Comparison of ENCODE assay signal across 17 cellular contexts in the genomic region with DNA sequence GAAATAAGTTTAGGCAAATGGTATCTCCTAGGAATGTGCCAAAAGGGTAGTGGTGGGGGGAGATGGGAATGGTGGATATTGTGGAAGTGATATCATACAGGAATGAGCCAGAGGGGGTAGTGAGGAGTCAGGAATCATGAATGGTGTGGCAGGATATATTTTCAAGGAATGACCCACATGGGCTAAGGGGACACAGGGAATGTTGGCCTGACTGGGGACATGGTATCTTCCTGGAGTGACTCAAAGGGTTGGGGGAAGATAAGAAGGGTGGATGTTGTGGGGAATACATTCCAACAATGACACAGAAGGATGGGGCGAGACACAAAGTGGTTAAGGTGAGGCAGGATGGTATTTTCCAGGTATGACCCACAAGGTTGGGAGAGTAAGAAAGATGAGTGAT.
A peak's percentile ranks its signal among the peaks of the same experiment; 100 is the strongest.
DNase-seq lines count a peak whose midpoint lies in the region; ATAC-seq, FAIRE-seq and TF ChIP-seq lines count a peak whose summit lies in the region.
"Had no signal": no experiment of that assay in that cellular context is flagged by ENCODE, and none has a peak within 500 bp of the region (broad histone marks: within the 10 kb centered on the region; RNA-seq: fewer than 3 reads in every experiment).

No MANE protein-coding gene starts in this region.

- ATAC-seq in HG03025 (IDR thresholded peaks at IDR 0.05; ENCODE audit: low FRiP score, unreplicated experiment) = no peak
- ATAC-seq: A549, HCT116 had no signal

- intact Hi-C loops in PC-9 (cut with micrococcal nuclease; ENCODE audit: unreplicated experiment) = no loop called here

- no peak overlapping the region for H2AFZ ChIP-seq in PC-9
- H2AFZ ChIP-seq: GM23248 had no signal

- no TSS peak for BruUV-seq in PC-9 (replicated peaks; lab: Mats Ljungman, UMichigan)

- no peak overlapping the region for H3K4me3 ChIP-seq in PC-9
- H3K4me3 ChIP-seq in bronchial epithelial cell (ENCODE audit: low read depth, low read length) = no peak overlapping the region
- H3K4me3 ChIP-seq: A549, BLaER1, GM23248 had no signal

- H3K9me2 ChIP-seq in PC-9 (ENCODE audit: insufficient read depth) = no peaks in the 10 kb centered on the region

- DNase-seq in HT1080 (ENCODE audit: low read depth) (peak; percentile 48), PC-9 (no peak), bronchial epithelial cell (ENCODE audit: low read depth) (peak; percentile 62), kidney tubule cell (ENCODE audit: low spot score) (peak; percentile 91), amygdala (lab: John Stamatoyannopoulos, UW) (no peak), AG08395 (ENCODE audit: low spot score) (no peak), substantia nigra (lab: John Stamatoyannopoulos, UW) (no peak)
- DNase-seq: Caco-2; CD8-positive, alpha-beta memory T cell; GM23248; IMR-90 had no signal

- H3K4me1 ChIP-seq in PC-9 (replicated peaks; ENCODE audit: insufficient read depth) = no peaks in the 10 kb centered on the region
- H3K4me1 ChIP-seq: A549, BLaER1, Caco-2 had no signal

- CTCF ChIA-PET in PC-9 (lab: Charles Lee) = no interaction called here

- H3K27ac ChIP-seq in PC-9 (0 out of 2 replicates have a peak overlapping the region, but pooled peaks have one; percentile 32), substantia nigra (ENCODE audit: low read depth, low read length, poor library complexity, severe bottlenecking) (no peak overlapping the region)
- H3K27ac ChIP-seq: A549, BLaER1, GM23248 had no signal

- POLR2A ChIA-PET in PC-9 (lab: Charles Lee; ENCODE audit: unreplicated experiment) = no interaction called here

- H3K27me3 ChIP-seq in PC-9 (ENCODE audit: insufficient read depth, low read depth) (no peaks in the 10 kb centered on the region), bronchial epithelial cell (ENCODE audit: control insufficient read depth, insufficient read depth, low read length) (no peaks in the 10 kb centered on the region)

- H3K4me2 ChIP-seq in PC-9 = no peak overlapping the region
- H3K4me2 ChIP-seq: A549, BLaER1 had no signal

- H3K9me3 ChIP-seq in PC-9 (ENCODE audit: insufficient read depth, low read depth) = no peaks in the 10 kb centered on the region
- H3K9me3 ChIP-seq: A549, Caco-2 had no signal

- no peaks in the 10 kb centered on the region for H3K79me2 ChIP-seq in PC-9 (ENCODE audit: low read depth)

- no peaks in the 10 kb centered on the region for H4K20me1 ChIP-seq in PC-9 (ENCODE audit: insufficient read depth)
- H4K20me1 ChIP-seq: BLaER1 had no signal

- no peak for FAIRE-seq in bronchial epithelial cell (lab: Jason Lieb, UNC)
- FAIRE-seq: A549, GM18507, H54 had no signal

- H3F3A ChIP-seq in PC-9 (ENCODE audit: insufficient read depth, low read depth) = no peaks in the 10 kb centered on the region

- no peaks in the 10 kb centered on the region for H3K36me3 ChIP-seq in PC-9 (ENCODE audit: low read depth)
- peaks cover 6% of the 10 kb centered on the region for H3K36me3 ChIP-seq in bronchial epithelial cell (ENCODE audit: control insufficient read depth, insufficient read depth, low read length)
- H3K36me3 ChIP-seq: BLaER1 had no signal

- TF ChIP-seq CTCF in PC-9 (conservative IDR thresholded peaks at IDR 0.05) (no peak), bronchial epithelial cell (IDR thresholded peaks at IDR 0.05; ENCODE audit: insufficient read depth, low read length, severe bottlenecking) (no peak)

Comparison
In these comparisons a context has a peak if more than half of its experiments do, and no peak if none do; other contexts are left out.
1. DNase-seq: peak in HT1080 (single experiment), bronchial epithelial cell (single experiment) and kidney tubule cell (single experiment); none in PC-9 (0 of 2), amygdala (0 of 56), AG08395 (single experiment) and substantia nigra (0 of 49).